1 cellular context compared by ENCODE assay signal in the genomic region with DNA sequence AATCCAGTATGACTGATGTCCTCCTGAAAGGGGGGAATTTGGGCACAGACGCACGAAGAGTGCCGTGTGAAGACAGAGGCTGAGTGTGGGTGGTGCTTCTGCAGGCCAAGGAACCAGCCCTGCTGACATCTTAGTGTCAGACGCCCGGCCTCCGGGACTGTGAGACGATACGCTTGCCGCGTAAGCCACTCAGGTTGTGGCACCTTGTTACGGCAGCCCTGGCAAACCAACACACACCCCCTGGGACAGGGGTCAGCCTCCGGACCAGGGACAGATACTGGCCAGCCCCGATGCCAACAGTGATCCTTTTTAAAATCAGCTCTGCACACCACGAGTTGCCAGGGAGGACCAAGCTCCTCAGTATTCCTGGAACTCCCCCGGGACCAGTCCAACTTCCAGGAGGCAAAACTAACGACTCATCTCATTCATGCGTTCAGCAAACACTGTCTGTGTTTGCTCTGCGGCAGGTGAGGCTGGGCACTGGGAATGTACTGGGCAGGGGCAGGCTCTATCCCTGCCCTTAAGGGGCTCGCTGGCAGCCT.
A peak's percentile ranks its signal among the peaks of the same experiment; 100 is the strongest.
TF ChIP-seq lines count a peak whose summit lies in the region.

No MANE protein-coding gene starts in this region.

TF ChIP-seq in HepG2, 621 proteins besides CTCF, POLR2A, EP300 and RAD21 (continued from another document and continues in another):
- TF ChIP-seq LBX2 (CRISPR knock-in tag; IDR thresholded peaks at IDR 0.05; ENCODE audit: borderline replicate concordance): no peak
- no peak for TF ChIP-seq ERF (CRISPR knock-in tag; IDR thresholded peaks at IDR 0.05)
- no peak for TF ChIP-seq FOXK1 (CRISPR knock-in tag; IDR thresholded peaks at IDR 0.05; ENCODE audit: borderline replicate concordance, low read depth)
- no peak for TF ChIP-seq ZFAT (CRISPR knock-in tag; conservative IDR thresholded peaks at IDR 0.05)
- TF ChIP-seq, protein P1, sequence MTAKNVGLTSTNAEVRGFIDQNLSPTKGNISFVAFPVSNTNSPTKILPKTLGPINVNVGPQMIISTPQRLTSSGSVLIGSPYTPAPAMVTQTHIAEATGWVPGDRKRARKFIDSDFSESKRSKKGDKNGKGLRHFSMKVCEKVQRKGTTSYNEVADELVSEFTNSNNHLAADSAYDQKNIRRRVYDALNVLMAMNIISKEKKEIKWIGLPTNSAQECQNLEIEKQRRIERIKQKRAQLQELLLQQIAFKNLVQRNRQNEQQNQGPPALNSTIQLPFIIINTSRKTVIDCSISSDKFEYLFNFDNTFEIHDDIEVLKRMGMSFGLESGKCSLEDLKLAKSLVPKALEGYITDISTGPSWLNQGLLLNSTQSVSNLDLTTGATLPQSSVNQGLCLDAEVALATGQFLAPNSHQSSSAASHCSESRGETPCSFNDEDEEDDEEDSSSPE (CRISPR knock-in tag; IDR thresholded peaks at IDR 0.05): no peak
- TF ChIP-seq MEIS1 (CRISPR knock-in tag; IDR thresholded peaks at IDR 0.05; ENCODE audit: borderline replicate concordance): no peak
- TF ChIP-seq, protein P2, sequence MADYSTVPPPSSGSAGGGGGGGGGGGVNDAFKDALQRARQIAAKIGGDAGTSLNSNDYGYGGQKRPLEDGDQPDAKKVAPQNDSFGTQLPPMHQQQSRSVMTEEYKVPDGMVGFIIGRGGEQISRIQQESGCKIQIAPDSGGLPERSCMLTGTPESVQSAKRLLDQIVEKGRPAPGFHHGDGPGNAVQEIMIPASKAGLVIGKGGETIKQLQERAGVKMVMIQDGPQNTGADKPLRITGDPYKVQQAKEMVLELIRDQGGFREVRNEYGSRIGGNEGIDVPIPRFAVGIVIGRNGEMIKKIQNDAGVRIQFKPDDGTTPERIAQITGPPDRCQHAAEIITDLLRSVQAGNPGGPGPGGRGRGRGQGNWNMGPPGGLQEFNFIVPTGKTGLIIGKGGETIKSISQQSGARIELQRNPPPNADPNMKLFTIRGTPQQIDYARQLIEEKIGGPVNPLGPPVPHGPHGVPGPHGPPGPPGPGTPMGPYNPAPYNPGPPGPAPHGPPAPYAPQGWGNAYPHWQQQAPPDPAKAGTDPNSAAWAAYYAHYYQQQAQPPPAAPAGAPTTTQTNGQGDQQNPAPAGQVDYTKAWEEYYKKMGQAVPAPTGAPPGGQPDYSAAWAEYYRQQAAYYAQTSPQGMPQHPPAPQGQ (CRISPR knock-in tag; IDR thresholded peaks at IDR 0.05; ENCODE audit: borderline replicate concordance): no peak
- TF ChIP-seq, protein P3, sequence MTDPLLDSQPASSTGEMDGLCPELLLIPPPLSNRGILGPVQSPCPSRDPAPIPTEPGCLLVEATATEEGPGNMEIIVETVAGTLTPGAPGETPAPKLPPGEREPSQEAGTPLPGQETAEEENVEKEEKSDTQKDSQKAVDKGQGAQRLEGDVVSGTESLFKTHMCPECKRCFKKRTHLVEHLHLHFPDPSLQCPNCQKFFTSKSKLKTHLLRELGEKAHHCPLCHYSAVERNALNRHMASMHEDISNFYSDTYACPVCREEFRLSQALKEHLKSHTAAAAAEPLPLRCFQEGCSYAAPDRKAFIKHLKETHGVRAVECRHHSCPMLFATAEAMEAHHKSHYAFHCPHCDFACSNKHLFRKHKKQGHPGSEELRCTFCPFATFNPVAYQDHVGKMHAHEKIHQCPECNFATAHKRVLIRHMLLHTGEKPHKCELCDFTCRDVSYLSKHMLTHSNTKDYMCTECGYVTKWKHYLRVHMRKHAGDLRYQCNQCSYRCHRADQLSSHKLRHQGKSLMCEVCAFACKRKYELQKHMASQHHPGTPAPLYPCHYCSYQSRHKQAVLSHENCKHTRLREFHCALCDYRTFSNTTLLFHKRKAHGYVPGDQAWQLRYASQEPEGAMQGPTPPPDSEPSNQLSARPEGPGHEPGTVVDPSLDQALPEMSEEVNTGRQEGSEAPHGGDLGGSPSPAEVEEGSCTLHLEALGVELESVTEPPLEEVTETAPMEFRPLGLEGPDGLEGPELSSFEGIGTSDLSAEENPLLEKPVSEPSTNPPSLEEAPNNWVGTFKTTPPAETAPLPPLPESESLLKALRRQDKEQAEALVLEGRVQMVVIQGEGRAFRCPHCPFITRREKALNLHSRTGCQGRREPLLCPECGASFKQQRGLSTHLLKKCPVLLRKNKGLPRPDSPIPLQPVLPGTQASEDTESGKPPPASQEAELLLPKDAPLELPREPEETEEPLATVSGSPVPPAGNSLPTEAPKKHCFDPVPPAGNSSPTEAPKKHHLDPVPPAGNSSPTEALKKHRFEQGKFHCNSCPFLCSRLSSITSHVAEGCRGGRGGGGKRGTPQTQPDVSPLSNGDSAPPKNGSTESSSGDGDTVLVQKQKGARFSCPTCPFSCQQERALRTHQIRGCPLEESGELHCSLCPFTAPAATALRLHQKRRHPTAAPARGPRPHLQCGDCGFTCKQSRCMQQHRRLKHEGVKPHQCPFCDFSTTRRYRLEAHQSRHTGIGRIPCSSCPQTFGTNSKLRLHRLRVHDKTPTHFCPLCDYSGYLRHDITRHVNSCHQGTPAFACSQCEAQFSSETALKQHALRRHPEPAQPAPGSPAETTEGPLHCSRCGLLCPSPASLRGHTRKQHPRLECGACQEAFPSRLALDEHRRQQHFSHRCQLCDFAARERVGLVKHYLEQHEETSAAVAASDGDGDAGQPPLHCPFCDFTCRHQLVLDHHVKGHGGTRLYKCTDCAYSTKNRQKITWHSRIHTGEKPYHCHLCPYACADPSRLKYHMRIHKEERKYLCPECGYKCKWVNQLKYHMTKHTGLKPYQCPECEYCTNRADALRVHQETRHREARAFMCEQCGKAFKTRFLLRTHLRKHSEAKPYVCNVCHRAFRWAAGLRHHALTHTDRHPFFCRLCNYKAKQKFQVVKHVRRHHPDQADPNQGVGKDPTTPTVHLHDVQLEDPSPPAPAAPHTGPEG (CRISPR knock-in tag; IDR thresholded peaks at IDR 0.05): no peak
- TF ChIP-seq ZSCAN31 (CRISPR knock-in tag; IDR thresholded peaks at IDR 0.05; ENCODE audit: low read depth): no peak
- no peak for TF ChIP-seq ZNF33B (CRISPR knock-in tag; IDR thresholded peaks at IDR 0.05)
- TF ChIP-seq, protein P4, sequence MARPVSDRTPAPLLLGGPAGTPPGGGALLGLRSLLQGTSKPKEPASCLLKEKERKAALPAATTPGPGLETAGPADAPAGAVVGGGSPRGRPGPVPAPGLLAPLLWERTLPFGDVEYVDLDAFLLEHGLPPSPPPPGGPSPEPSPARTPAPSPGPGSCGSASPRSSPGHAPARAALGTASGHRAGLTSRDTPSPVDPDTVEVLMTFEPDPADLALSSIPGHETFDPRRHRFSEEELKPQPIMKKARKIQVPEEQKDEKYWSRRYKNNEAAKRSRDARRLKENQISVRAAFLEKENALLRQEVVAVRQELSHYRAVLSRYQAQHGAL (CRISPR knock-in tag; IDR thresholded peaks at IDR 0.05; ENCODE audit: not compliant biosample characterization): no peak
- no peak for TF ChIP-seq RNF2 (conservative IDR thresholded peaks at IDR 0.05; ENCODE audit: low read depth)
- TF ChIP-seq MAFF (IDR thresholded peaks at IDR 0.05; ENCODE audit: low read depth, low read length): no peak
- TF ChIP-seq SALL2 (CRISPR knock-in tag; IDR thresholded peaks at IDR 0.05): no peak
- TF ChIP-seq ZKSCAN5 (CRISPR knock-in tag; IDR thresholded peaks at IDR 0.05): no peak
- peak; percentile 90 for TF ChIP-seq BCL6 (CRISPR knock-in tag; IDR thresholded peaks at IDR 0.05)
- TF ChIP-seq TFDP1 (CRISPR knock-in tag; IDR thresholded peaks at IDR 0.05; ENCODE audit: borderline replicate concordance): no peak
- TF ChIP-seq, protein P5, sequence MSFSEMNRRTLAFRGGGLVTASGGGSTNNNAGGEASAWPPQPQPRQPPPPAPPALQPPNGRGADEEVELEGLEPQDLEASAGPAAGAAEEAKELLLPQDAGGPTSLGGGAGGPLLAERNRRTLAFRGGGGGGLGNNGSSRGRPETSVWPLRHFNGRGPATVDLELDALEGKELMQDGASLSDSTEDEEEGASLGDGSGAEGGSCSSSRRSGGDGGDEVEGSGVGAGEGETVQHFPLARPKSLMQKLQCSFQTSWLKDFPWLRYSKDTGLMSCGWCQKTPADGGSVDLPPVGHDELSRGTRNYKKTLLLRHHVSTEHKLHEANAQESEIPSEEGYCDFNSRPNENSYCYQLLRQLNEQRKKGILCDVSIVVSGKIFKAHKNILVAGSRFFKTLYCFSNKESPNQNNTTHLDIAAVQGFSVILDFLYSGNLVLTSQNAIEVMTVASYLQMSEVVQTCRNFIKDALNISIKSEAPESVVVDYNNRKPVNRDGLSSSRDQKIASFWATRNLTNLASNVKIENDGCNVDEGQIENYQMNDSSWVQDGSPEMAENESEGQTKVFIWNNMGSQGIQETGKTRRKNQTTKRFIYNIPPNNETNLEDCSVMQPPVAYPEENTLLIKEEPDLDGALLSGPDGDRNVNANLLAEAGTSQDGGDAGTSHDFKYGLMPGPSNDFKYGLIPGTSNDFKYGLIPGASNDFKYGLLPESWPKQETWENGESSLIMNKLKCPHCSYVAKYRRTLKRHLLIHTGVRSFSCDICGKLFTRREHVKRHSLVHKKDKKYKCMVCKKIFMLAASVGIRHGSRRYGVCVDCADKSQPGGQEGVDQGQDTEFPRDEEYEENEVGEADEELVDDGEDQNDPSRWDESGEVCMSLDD (CRISPR knock-in tag; IDR thresholded peaks at IDR 0.05; ENCODE audit: borderline replicate concordance): no peak
- no peak for TF ChIP-seq PRDM15 (CRISPR knock-in tag; IDR thresholded peaks at IDR 0.05)
- TF ChIP-seq FOXA1 (IDR thresholded peaks at IDR 0.05): no peak
- TF ChIP-seq FOXA1 (CRISPR knock-in tag; IDR thresholded peaks at IDR 0.05): peak; percentile 52
- TF ChIP-seq, protein P6, sequence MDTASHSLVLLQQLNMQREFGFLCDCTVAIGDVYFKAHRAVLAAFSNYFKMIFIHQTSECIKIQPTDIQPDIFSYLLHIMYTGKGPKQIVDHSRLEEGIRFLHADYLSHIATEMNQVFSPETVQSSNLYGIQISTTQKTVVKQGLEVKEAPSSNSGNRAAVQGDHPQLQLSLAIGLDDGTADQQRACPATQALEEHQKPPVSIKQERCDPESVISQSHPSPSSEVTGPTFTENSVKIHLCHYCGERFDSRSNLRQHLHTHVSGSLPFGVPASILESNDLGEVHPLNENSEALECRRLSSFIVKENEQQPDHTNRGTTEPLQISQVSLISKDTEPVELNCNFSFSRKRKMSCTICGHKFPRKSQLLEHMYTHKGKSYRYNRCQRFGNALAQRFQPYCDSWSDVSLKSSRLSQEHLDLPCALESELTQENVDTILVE (CRISPR knock-in tag; IDR thresholded peaks at IDR 0.05): no peak
- TF ChIP-seq, protein P7, sequence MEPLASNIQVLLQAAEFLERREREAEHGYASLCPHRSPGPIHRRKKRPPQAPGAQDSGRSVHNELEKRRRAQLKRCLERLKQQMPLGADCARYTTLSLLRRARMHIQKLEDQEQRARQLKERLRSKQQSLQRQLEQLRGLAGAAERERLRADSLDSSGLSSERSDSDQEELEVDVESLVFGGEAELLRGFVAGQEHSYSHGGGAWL (CRISPR knock-in tag; IDR thresholded peaks at IDR 0.05): no peak
- no peak for TF ChIP-seq ZNF839 (CRISPR knock-in tag; IDR thresholded peaks at IDR 0.05; ENCODE audit: borderline replicate concordance)
- TF ChIP-seq ZNF556 (CRISPR knock-in tag; IDR thresholded peaks at IDR 0.05; ENCODE audit: borderline replicate concordance): no peak
- no peak for TF ChIP-seq ZNF335 (CRISPR knock-in tag; IDR thresholded peaks at IDR 0.05)
- peak; percentile 34; the same call in 1 of the 2 replicates for TF ChIP-seq HOXA3 (CRISPR knock-in tag; IDR thresholded peaks at IDR 0.05)
- no peak for TF ChIP-seq ZKSCAN8 (CRISPR knock-in tag; IDR thresholded peaks at IDR 0.05; ENCODE audit: borderline replicate concordance)
- no peak for TF ChIP-seq IRF9 (CRISPR knock-in tag; IDR thresholded peaks at IDR 0.05; ENCODE audit: borderline replicate concordance)
- no peak for TF ChIP-seq ZNF143 (CRISPR knock-in tag; IDR thresholded peaks at IDR 0.05)
- TF ChIP-seq ZNF780A (CRISPR knock-in tag; IDR thresholded peaks at IDR 0.05): no peak
